In the genomic region with DNA sequence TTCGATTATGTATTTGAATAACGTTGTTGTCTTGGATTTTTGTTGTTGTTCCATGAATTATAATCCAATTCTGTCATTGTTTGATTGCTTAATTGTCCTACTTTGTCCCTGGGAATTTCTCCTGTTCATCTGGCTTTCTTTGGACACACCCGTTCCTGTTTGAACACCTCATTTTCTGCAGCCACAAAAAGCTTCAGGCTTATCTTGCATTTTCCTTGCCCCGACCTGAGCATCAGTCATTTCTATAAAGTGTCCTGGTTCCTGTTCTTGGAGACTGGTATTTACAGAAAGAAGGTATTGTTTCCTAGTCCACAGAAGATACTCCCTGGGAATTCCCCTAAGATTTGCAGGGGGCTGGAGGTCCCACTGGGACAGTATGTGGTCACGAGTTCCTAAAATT, we compare ENCODE assay signal across 16 cellular contexts.
DNase-seq lines count a peak whose midpoint lies in the region; ATAC-seq, FAIRE-seq and TF ChIP-seq lines count a peak whose summit lies in the region.
"Had no signal": no experiment of that assay in that cellular context is flagged by ENCODE, and none has a peak within 500 bp of the region (broad histone marks: within the 10 kb centered on the region; RNA-seq: fewer than 3 reads in every experiment).

No MANE protein-coding gene starts in this region.

- H3K27ac ChIP-seq in SJCRH30 (no peak overlapping the region), SK-N-SH (ENCODE audit: low read depth in 2 of 2, low read length in 1 of 2) (no peak overlapping the region)
- H3K27ac ChIP-seq: BLaER1 treated with 17β-estradiol and CSF1 and Interleukin-3, amounts not matched to agents 10 nM and 100 nM had no signal

- H3K4me1 ChIP-seq in SJCRH30 = no peaks in the 10 kb centered on the region
- H3K4me1 ChIP-seq in SK-N-SH (ENCODE audit: control insufficient read depth in 1 of 2, insufficient read depth in 2 of 2, low read depth in 1 of 2, low read length in 1 of 2) = no peaks in the 10 kb centered on the region; a peak in 2 of 4 replicates
- H3K4me1 ChIP-seq: BLaER1 treated with 17β-estradiol and CSF1 and Interleukin-3, amounts not matched to agents 10 nM and 100 nM had no signal

- H3K79me2 ChIP-seq in SK-N-SH (ENCODE audit: insufficient read depth) = peaks cover 11% of the 10 kb centered on the region; the same call in 1 of the 2 replicates

- peak; percentile 18 for DNase-seq in Daoy (ENCODE audit: low read depth)
- peak; percentile 2 for DNase-seq in NCI-H226
- peak; percentile 3 to 31 for DNase-seq in SJCRH30
- DNase-seq in urothelium cell line (ENCODE audit: low spot score) = peak; percentile 3
- no peak for DNase-seq in SK-N-SH
- no peak for DNase-seq in activated CD8-positive, alpha-beta memory T cell treated with anti-CD3 and anti-CD28 coated beads, Interleukin-2, amount 50 U/mL, for 48 hours
- DNase-seq: ACHN; Calu3; CD4-positive, CD25-positive, alpha-beta regulatory T cell; DMS 273 treated with DMSO at 0.1 percent for 48 hours; H9 had no signal

- no peak for FAIRE-seq in urothelium cell line (lab: Jason Lieb, UNC)
- FAIRE-seq: G401.6, GM12891 had no signal

- no peak overlapping the region for H3K4me3 ChIP-seq in SJCRH30
- H3K4me3 ChIP-seq in SK-N-SH (ENCODE audit: low read depth in 2 of 2, low read length in 1 of 2) = no peak overlapping the region
- H3K4me3 ChIP-seq: BLaER1 treated with 17β-estradiol and CSF1 and Interleukin-3, amounts not matched to agents 10 nM and 100 nM; GM23338 had no signal

- peaks cover 8% of the 10 kb centered on the region for H3F3A ChIP-seq in SK-N-SH (replicated peaks; ENCODE audit: insufficient read depth)

- no peaks in the 10 kb centered on the region for H4K20me1 ChIP-seq in SK-N-SH (ENCODE audit: insufficient read depth)
- H4K20me1 ChIP-seq: BLaER1 treated with 17β-estradiol and CSF1 and Interleukin-3, amounts not matched to agents 10 nM and 100 nM had no signal

- WGBS in SK-N-SH (ENCODE audit: low lambda C conversion rate) = 82% methylated on average over 5 of the region's 5 CpGs

- no peak for TF ChIP-seq CTCF in SK-N-SH (IDR thresholded peaks at IDR 0.05)

- POLR2A ChIA-PET in SK-N-SH (lab: Yijun Ruan, JAX) = no interaction called here

- H3K9me3 ChIP-seq in SJCRH30 (replicated peaks) (no peaks in the 10 kb centered on the region), SK-N-SH (no peaks in the 10 kb centered on the region)
- H3K9me3 ChIP-seq: BLaER1 treated with 17β-estradiol and CSF1 and Interleukin-3, amounts not matched to agents 10 nM and 100 nM had no signal

- H3K9me2 ChIP-seq in SK-N-SH = no peaks in the 10 kb centered on the region

- no peak overlapping the region for H3K9ac ChIP-seq in SK-N-SH
- H3K9ac ChIP-seq: BLaER1 treated with 17β-estradiol and CSF1 and Interleukin-3, amounts not matched to agents 10 nM and 100 nM had no signal

- H3K27me3 ChIP-seq in SJCRH30 (no peaks in the 10 kb centered on the region), SK-N-SH (ENCODE audit: insufficient read depth) (no peaks in the 10 kb centered on the region)
- H3K27me3 ChIP-seq: BLaER1 treated with 17β-estradiol and CSF1 and Interleukin-3, amounts not matched to agents 10 nM and 100 nM had no signal

- no peak for TF ChIP-seq EP300 in SK-N-SH (IDR thresholded peaks at IDR 0.05; ENCODE audit: borderline replicate concordance in 1 of 2, low read depth in 1 of 2, low read length in 1 of 2)

- CTCF ChIA-PET in SK-N-SH (lab: Yijun Ruan, JAX) = no interaction called here

- no peak overlapping the region for H3K4me2 ChIP-seq in SK-N-SH
- H3K4me2 ChIP-seq: BLaER1 treated with 17β-estradiol and CSF1 and Interleukin-3, amounts not matched to agents 10 nM and 100 nM; GM23338 had no signal

- H2AFZ ChIP-seq in SK-N-SH (ENCODE audit: low read depth) = no peak overlapping the region
- H2AFZ ChIP-seq: GM23338 had no signal

- TF ChIP-seq RAD21 in SK-N-SH (IDR thresholded peaks at IDR 0.05; ENCODE audit: low read length) = no peak

- no peak for ATAC-seq in HG02973 (IDR thresholded peaks at IDR 0.05; ENCODE audit: unreplicated experiment)
- ATAC-seq: GM23338 had no signal

- H3K36me3 ChIP-seq in SJCRH30 (no peaks in the 10 kb centered on the region), SK-N-SH (replicated peaks in 1 of 2; ENCODE audit: control insufficient read depth in 1 of 2, insufficient read depth in 2 of 2, low read length in 1 of 2) (no peaks in the 10 kb centered on the region)
- H3K36me3 ChIP-seq: BLaER1 treated with 17β-estradiol and CSF1 and Interleukin-3, amounts not matched to agents 10 nM and 100 nM had no signal

TF ChIP-seq in SK-N-SH, 30 proteins besides CTCF, POLR2A, EP300 and RAD21:
- no peak for TF ChIP-seq NRF1 (IDR thresholded peaks at IDR 0.05; ENCODE audit: low read depth, low read length)
- TF ChIP-seq, protein P1, sequence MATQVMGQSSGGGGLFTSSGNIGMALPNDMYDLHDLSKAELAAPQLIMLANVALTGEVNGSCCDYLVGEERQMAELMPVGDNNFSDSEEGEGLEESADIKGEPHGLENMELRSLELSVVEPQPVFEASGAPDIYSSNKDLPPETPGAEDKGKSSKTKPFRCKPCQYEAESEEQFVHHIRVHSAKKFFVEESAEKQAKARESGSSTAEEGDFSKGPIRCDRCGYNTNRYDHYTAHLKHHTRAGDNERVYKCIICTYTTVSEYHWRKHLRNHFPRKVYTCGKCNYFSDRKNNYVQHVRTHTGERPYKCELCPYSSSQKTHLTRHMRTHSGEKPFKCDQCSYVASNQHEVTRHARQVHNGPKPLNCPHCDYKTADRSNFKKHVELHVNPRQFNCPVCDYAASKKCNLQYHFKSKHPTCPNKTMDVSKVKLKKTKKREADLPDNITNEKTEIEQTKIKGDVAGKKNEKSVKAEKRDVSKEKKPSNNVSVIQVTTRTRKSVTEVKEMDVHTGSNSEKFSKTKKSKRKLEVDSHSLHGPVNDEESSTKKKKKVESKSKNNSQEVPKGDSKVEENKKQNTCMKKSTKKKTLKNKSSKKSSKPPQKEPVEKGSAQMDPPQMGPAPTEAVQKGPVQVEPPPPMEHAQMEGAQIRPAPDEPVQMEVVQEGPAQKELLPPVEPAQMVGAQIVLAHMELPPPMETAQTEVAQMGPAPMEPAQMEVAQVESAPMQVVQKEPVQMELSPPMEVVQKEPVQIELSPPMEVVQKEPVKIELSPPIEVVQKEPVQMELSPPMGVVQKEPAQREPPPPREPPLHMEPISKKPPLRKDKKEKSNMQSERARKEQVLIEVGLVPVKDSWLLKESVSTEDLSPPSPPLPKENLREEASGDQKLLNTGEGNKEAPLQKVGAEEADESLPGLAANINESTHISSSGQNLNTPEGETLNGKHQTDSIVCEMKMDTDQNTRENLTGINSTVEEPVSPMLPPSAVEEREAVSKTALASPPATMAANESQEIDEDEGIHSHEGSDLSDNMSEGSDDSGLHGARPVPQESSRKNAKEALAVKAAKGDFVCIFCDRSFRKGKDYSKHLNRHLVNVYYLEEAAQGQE (IDR thresholded peaks at IDR 0.05; ENCODE audit: low read depth, low read length) = no peak
- no peak for TF ChIP-seq TCF12 (IDR thresholded peaks at IDR 0.05)
- no peak for TF ChIP-seq SMC3 (IDR thresholded peaks at IDR 0.05; ENCODE audit: low read depth, low read length)
- TF ChIP-seq TEAD4 (IDR thresholded peaks at IDR 0.05; ENCODE audit: borderline replicate concordance, insufficient read depth) = no peak
- no peak for TF ChIP-seq POLR2AphosphoS5 (IDR thresholded peaks at IDR 0.05; ENCODE audit: low read depth, low read length)
- TF ChIP-seq GATA2 (CRISPR knock-in tag; IDR thresholded peaks at IDR 0.05) = no peak
- no peak for TF ChIP-seq GABPA (IDR thresholded peaks at IDR 0.05; ENCODE audit: low read depth)
- TF ChIP-seq, protein P2, sequence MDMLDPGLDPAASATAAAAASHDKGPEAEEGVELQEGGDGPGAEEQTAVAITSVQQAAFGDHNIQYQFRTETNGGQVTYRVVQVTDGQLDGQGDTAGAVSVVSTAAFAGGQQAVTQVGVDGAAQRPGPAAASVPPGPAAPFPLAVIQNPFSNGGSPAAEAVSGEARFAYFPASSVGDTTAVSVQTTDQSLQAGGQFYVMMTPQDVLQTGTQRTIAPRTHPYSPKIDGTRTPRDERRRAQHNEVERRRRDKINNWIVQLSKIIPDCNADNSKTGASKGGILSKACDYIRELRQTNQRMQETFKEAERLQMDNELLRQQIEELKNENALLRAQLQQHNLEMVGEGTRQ (IDR thresholded peaks at IDR 0.05; ENCODE audit: borderline replicate concordance, low read depth, low read length) = no peak
- TF ChIP-seq, protein P3, sequence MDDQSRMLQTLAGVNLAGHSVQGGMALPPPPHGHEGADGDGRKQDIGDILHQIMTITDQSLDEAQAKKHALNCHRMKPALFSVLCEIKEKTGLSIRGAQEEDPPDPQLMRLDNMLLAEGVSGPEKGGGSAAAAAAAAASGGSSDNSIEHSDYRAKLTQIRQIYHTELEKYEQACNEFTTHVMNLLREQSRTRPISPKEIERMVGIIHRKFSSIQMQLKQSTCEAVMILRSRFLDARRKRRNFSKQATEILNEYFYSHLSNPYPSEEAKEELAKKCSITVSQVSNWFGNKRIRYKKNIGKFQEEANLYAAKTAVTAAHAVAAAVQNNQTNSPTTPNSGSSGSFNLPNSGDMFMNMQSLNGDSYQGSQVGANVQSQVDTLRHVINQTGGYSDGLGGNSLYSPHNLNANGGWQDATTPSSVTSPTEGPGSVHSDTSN (IDR thresholded peaks at IDR 0.05) = no peak
- TF ChIP-seq, protein P4, sequence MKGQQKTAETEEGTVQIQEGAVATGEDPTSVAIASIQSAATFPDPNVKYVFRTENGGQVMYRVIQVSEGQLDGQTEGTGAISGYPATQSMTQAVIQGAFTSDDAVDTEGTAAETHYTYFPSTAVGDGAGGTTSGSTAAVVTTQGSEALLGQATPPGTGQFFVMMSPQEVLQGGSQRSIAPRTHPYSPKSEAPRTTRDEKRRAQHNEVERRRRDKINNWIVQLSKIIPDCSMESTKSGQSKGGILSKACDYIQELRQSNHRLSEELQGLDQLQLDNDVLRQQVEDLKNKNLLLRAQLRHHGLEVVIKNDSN (IDR thresholded peaks at IDR 0.05; ENCODE audit: borderline replicate concordance, low read depth) = no peak
- TF ChIP-seq ELF1 (IDR thresholded peaks at IDR 0.05) = no peak
- TF ChIP-seq, protein P5, sequence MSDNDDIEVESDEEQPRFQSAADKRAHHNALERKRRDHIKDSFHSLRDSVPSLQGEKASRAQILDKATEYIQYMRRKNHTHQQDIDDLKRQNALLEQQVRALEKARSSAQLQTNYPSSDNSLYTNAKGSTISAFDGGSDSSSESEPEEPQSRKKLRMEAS (IDR thresholded peaks at IDR 0.05; ENCODE audit: low read depth) = no peak
- no peak for TF ChIP-seq MXI1 (IDR thresholded peaks at IDR 0.05; ENCODE audit: low read depth, low read length)
- TF ChIP-seq SIN3A (IDR thresholded peaks at IDR 0.05; ENCODE audit: borderline replicate concordance, low read depth, low read length) = no peak
- no peak for TF ChIP-seq MEF2A (IDR thresholded peaks at IDR 0.05; ENCODE audit: borderline replicate concordance, low read depth)

Comparison
In these comparisons a context has a peak if more than half of its experiments do, and no peak if none do; other contexts are left out.
1. DNase-seq: peak in Daoy (single experiment), NCI-H226 (single experiment), SJCRH30 (2 of 2) and urothelium cell line (single experiment); none in SK-N-SH (single experiment) and activated CD8-positive, alpha-beta memory T cell treated with anti-CD3 and anti-CD28 coated beads, Interleukin-2, amount 50 U/mL, for 48 hours (single experiment).